ENCODE assay signal across 8 cellular contexts in genomic region chr18:77057043-77057442, GRCh38.
DNase-seq lines count a peak whose midpoint lies in the region; TF ChIP-seq lines count a peak whose summit lies in the region.

No MANE protein-coding gene starts in this region.

- H3K4me2 ChIP-seq in GM23248 (ENCODE audit: unreplicated experiment), result peak overlapping the region; percentile 19
- peak overlapping the region; percentile 83 for H3K4me2 ChIP-seq in PC-9

- DNase-seq in GM23248, result peak; percentile 28
- DNase-seq in PC-9, result no peak
- DNase-seq in foreskin fibroblast, result peak; percentile 52 to 77
- no peak for DNase-seq in sigmoid colon
- DNase-seq in OCI-M1 (lab: John Stamatoyannopoulos, UW), result no peak
- no peak for DNase-seq in erythroblast (lab: John Stamatoyannopoulos, UW)
- DNase-seq in NCI-H226, result no peak
- DNase-seq in NCI-H146 treated with DMSO at 0.1 percent for 48 hours (lab: John Stamatoyannopoulos, UW; ENCODE audit: unreplicated experiment), result no peak

- WGBS in GM23248 (ENCODE audit: low coverage in 1 of 2, low lambda C conversion rate in 2 of 2, missing lambda C conversion rate in 2 of 2), 2 experiments, result 21 to 26% methylated on average over 4 of the region's 4 CpGs
- WGBS in sigmoid colon, 2 donors, result 28 to 42% methylated on average over 4 of the region's 4 CpGs

- TF ChIP-seq POLR2A in sigmoid colon (IDR thresholded peaks at IDR 0.05) (no peak), erythroblast (IDR thresholded peaks at IDR 0.05; ENCODE audit: low read length) (no peak)

- no peak overlapping the region for H3K4me3 ChIP-seq in GM23248
- H3K4me3 ChIP-seq in PC-9, result no peak overlapping the region
- H3K4me3 ChIP-seq in foreskin fibroblast (ENCODE audit: low read depth in 1 of 2, low read length in 2 of 2), result no peak overlapping the region
- no peak overlapping the region for H3K4me3 ChIP-seq in sigmoid colon

- CTCF ChIA-PET in PC-9 (lab: Charles Lee), result interaction anchor here (0.5 kb wide), 1 partner anchor 651 kb away, joined by 3 read pairs; no protein-coding TSS in a partner anchor

- intact Hi-C loops in PC-9 (cut with micrococcal nuclease; ENCODE audit: unreplicated experiment) (loop anchor here (5.0 kb wide), 1 partner anchor 55 kb away; no protein-coding TSS in a partner anchor), sigmoid colon (cut with DNase I) (loop anchor here (5.0 kb wide), 2 partner anchors 50 to 55 kb away; no protein-coding TSS in a partner anchor)

- H2AFZ ChIP-seq in GM23248, result peak overlapping the region; percentile 67
- H2AFZ ChIP-seq in PC-9, result no peak overlapping the region

- no peaks in the 10 kb centered on the region for H3F3A ChIP-seq in GM23248 (ENCODE audit: insufficient read depth)
- peaks cover 44% of the 10 kb centered on the region for H3F3A ChIP-seq in PC-9 (ENCODE audit: insufficient read depth, low read depth)

- H3K9me2 ChIP-seq in GM23248 (ENCODE audit: insufficient read depth), result no peaks in the 10 kb centered on the region
- no peaks in the 10 kb centered on the region for H3K9me2 ChIP-seq in PC-9 (ENCODE audit: insufficient read depth)

- H4K20me1 ChIP-seq in GM23248 (ENCODE audit: insufficient read depth), result no peaks in the 10 kb centered on the region
- no peaks in the 10 kb centered on the region for H4K20me1 ChIP-seq in PC-9 (ENCODE audit: insufficient read depth)

- peaks cover 17% of the 10 kb centered on the region for H3K4me1 ChIP-seq in GM23248 (ENCODE audit: insufficient read depth)
- peaks cover 42% of the 10 kb centered on the region for H3K4me1 ChIP-seq in PC-9 (replicated peaks; ENCODE audit: insufficient read depth)
- H3K4me1 ChIP-seq in sigmoid colon, result peaks cover 0 to 44% (median 19%) of the 10 kb centered on the region in 4 donors

- no peak for TF ChIP-seq EP300 in sigmoid colon (IDR thresholded peaks at IDR 0.05)

- H3K27ac ChIP-seq in GM23248, result no peak overlapping the region
- peak overlapping the region; percentile 98 for H3K27ac ChIP-seq in PC-9
- peak overlapping the region; percentile 43 to 75 (median 66) for H3K27ac ChIP-seq in sigmoid colon

- no TSS peak for BruUV-seq in PC-9 (replicated peaks; lab: Mats Ljungman, UMichigan)

- no peaks in the 10 kb centered on the region for H3K9me3 ChIP-seq in GM23248 (ENCODE audit: low read depth)
- no peaks in the 10 kb centered on the region for H3K9me3 ChIP-seq in PC-9 (ENCODE audit: insufficient read depth, low read depth)
- H3K9me3 ChIP-seq in sigmoid colon, result no peaks in the 10 kb centered on the region

- H3K36me3 ChIP-seq in GM23248 (ENCODE audit: low read depth) (no peaks in the 10 kb centered on the region), PC-9 (ENCODE audit: low read depth) (peaks cover 9% of the 10 kb centered on the region; the same call in 1 of the 2 replicates), sigmoid colon (no peaks in the 10 kb centered on the region)

- H3K9ac ChIP-seq in GM23248, result no peak overlapping the region

- H3K27me3 ChIP-seq in GM23248 (replicated peaks; ENCODE audit: insufficient read depth) (no peaks in the 10 kb centered on the region), PC-9 (ENCODE audit: insufficient read depth, low read depth) (no peaks in the 10 kb centered on the region), sigmoid colon (no peaks in the 10 kb centered on the region)

- POLR2A ChIA-PET in PC-9 (lab: Charles Lee; ENCODE audit: unreplicated experiment), result no interaction called here

- H3K79me2 ChIP-seq in GM23248 (ENCODE audit: insufficient read depth) (no peaks in the 10 kb centered on the region), PC-9 (ENCODE audit: low read depth) (peaks cover 65% of the 10 kb centered on the region)

- in situ Hi-C loops in GM23248 (cut with MboI), result loop anchor here (25.0 kb wide), 1 partner anchor 155 kb away; no protein-coding TSS in a partner anchor

- no peak for TF ChIP-seq CTCF in PC-9 (conservative IDR thresholded peaks at IDR 0.05)
- no peak for TF ChIP-seq CTCF in foreskin fibroblast (IDR thresholded peaks at IDR 0.05; ENCODE audit: low read depth, low read length)
- no peak for TF ChIP-seq CTCF in sigmoid colon (IDR thresholded peaks at IDR 0.05)

Comparison
In these comparisons a context has a peak if more than half of its experiments do, and no peak if none do; other contexts are left out.
1. DNase-seq: peak in GM23248 (single experiment) and foreskin fibroblast (2 of 2); none in PC-9 (0 of 2), sigmoid colon (single experiment), OCI-M1 (single experiment), erythroblast (0 of 2), NCI-H226 (single experiment) and NCI-H146 treated with DMSO at 0.1 percent for 48 hours (single experiment).